Comparison of ENCODE assay signal across 12 cellular contexts in the genomic region with DNA sequence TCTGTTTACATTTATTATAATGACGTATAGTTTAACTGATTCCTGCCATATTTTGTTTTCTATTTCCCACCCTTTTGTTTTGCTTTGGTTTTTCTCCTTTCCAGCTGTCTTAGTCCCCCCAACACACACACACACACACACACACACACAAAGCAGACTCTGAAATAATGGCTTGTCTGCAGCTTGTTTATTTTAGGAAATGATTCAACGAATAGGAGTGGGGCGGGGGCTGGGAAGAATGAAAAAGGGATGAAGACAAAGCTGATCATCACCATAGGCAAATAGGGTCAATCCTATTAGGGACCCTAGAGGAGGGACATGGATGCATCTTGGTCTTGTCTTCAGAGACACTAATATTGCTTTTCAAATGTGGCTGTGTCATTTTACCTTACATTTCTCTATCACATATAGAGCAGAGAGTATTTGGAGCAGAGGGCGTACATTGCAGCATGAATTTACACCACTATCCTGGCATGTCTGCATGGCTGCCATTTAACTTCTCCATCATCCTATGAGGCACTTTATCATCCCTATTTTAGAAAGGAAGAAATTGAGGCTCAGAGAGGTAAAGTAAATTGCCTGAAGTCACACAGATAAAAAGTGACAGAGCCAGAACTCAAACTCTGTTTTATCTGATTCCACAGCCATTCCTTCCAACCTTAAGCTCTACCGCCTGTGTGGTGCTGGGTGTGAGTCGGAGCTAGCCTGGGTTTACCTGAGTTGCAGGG.
DNase-seq lines count a peak whose midpoint lies in the region; ATAC-seq and TF ChIP-seq lines count a peak whose summit lies in the region.
"Had no signal": no experiment of that assay in that cellular context is flagged by ENCODE, and none has a peak within 500 bp of the region (broad histone marks: within the 10 kb centered on the region; RNA-seq: fewer than 3 reads in every experiment).

No MANE protein-coding gene starts in this region.

- in situ Hi-C loops in GM13977 (cut with MboI; ENCODE audit: low pct_unique_long_range_greater_than_20kb, low sequenced_read_pairs, unreplicated experiment) (no loop called here), G401 (cut with HindIII; ENCODE audit: low sequenced_read_pairs) (no loop called here)

- ATAC-seq in left lobe of liver: no peak
- ATAC-seq in activated T-cell treated with anti-CD3 and anti-CD28 coated beads, Interleukin-2, amount 50 U/mL, for 4 hours: no peak
- ATAC-seq: natural killer cell had no signal

- peaks cover 18 to 20% of the 10 kb centered on the region in 2 donors for H3K4me1 ChIP-seq in muscle layer of duodenum (ENCODE audit: control insufficient read depth in 1 of 2, insufficient read depth in 2 of 2, low read length in 2 of 2)

- H3K4me3 ChIP-seq in AG10803 (ENCODE audit: low read length): no peak overlapping the region
- H3K4me3 ChIP-seq in muscle layer of duodenum (ENCODE audit: low read depth in 1 of 2, low read length in 2 of 2): no peak overlapping the region

- no peaks in the 10 kb centered on the region for H3K36me3 Mint-ChIP-seq in activated T-cell treated with anti-CD3 and anti-CD28 coated beads, Interleukin-2, amount 50 U/mL, for 4 hours (ENCODE audit: insufficient read depth)
- H3K36me3 Mint-ChIP-seq: CD4-positive, alpha-beta memory T cell; natural killer cell had no signal

- H3K27ac ChIP-seq in muscle layer of duodenum (ENCODE audit: low read length): peak overlapping the region; percentile 87

- no peaks in the 10 kb centered on the region for H3K9me3 ChIP-seq in muscle layer of duodenum (ENCODE audit: control insufficient read depth in 1 of 2, low read length in 2 of 2)

- DNase-seq in AG10803 (ENCODE audit: low read depth) (peak; percentile 60), LHCN-M2 (ENCODE audit: low read depth) (peak; percentile 89), dermis microvascular lymphatic vessel endothelial cell (ENCODE audit: low read depth in 2 of 2) (peak; percentile 60 to 94), left lobe of liver (ENCODE audit: low spot score) (no peak), GM13977 (ENCODE audit: low spot score) (no peak), G401 (ENCODE audit: low spot score) (no peak)
- no peak for DNase-seq in activated T-cell treated with anti-CD3 and anti-CD28 coated beads, Interleukin-2, amount 50 U/mL, for 4 hours
- DNase-seq: CD4-positive, alpha-beta memory T cell; natural killer cell; NCI-H510A; T-helper 9 cell had no signal

- no peaks in the 10 kb centered on the region for H3K9me3 Mint-ChIP-seq in activated T-cell treated with anti-CD3 and anti-CD28 coated beads, Interleukin-2, amount 50 U/mL, for 4 hours
- H3K9me3 Mint-ChIP-seq: CD4-positive, alpha-beta memory T cell; natural killer cell had no signal

- no peaks in the 10 kb centered on the region for H3K4me1 Mint-ChIP-seq in activated T-cell treated with anti-CD3 and anti-CD28 coated beads, Interleukin-2, amount 50 U/mL, for 4 hours (ENCODE audit: low read depth)
- H3K4me1 Mint-ChIP-seq: CD4-positive, alpha-beta memory T cell; natural killer cell had no signal

- H3K27me3 Mint-ChIP-seq in activated T-cell treated with anti-CD3 and anti-CD28 coated beads, Interleukin-2, amount 50 U/mL, for 4 hours (ENCODE audit: low read depth): peaks cover 12% of the 10 kb centered on the region

- H3K36me3 ChIP-seq in muscle layer of duodenum (ENCODE audit: control insufficient read depth in 1 of 2, insufficient read depth in 2 of 2, low read length in 2 of 2): peaks cover 0 to 7% of the 10 kb centered on the region in 2 donors

- TF ChIP-seq CTCF in AG10803 (conservative IDR thresholded peaks at IDR 0.05; ENCODE audit: low read length) (no peak), GM13977 (IDR thresholded peaks at IDR 0.05; ENCODE audit: extremely low read depth, insufficient read depth, missing control alignments) (no peak)

- no peak overlapping the region for H3K4me3 Mint-ChIP-seq in activated T-cell treated with anti-CD3 and anti-CD28 coated beads, Interleukin-2, amount 50 U/mL, for 4 hours
- H3K4me3 Mint-ChIP-seq: CD4-positive, alpha-beta memory T cell; natural killer cell had no signal

- no peaks in the 10 kb centered on the region for H3K27me3 ChIP-seq in muscle layer of duodenum (ENCODE audit: low read depth, low read length)

Comparison
In these comparisons a context has a peak if more than half of its experiments do, and no peak if none do; other contexts are left out.
1. DNase-seq: peak in AG10803 (single experiment), LHCN-M2 (single experiment) and dermis microvascular lymphatic vessel endothelial cell (2 of 2); none in left lobe of liver (single experiment), GM13977 (single experiment), G401 (single experiment) and activated T-cell treated with anti-CD3 and anti-CD28 coated beads, Interleukin-2, amount 50 U/mL, for 4 hours (single experiment).